In genomic region chr4:55018978-55019377, GRCh38 we compare ENCODE assay signal across 1 cellular context.
TF ChIP-seq lines count a peak whose summit lies in the region.

No MANE protein-coding gene starts in this region.

TF ChIP-seq in IMR-90, 13 proteins besides CTCF, POLR2A, EP300 and RAD21:
- TF ChIP-seq SMC3 (IDR thresholded peaks at IDR 0.05; ENCODE audit: low read depth, low read length) (no peak), MXI1 (IDR thresholded peaks at IDR 0.05; ENCODE audit: borderline replicate concordance, low read depth, low read length) (no peak), RCOR1 (IDR thresholded peaks at IDR 0.05; ENCODE audit: insufficient replicate concordance, low read length) (no peak), CHD1 (IDR thresholded peaks at IDR 0.05; ENCODE audit: low read depth, low read length) (no peak), CEBPB (IDR thresholded peaks at IDR 0.05; ENCODE audit: low read depth, low read length) (no peak), NFE2L2 (IDR thresholded peaks at IDR 0.05; ENCODE audit: low read depth, low read length) (no peak), USF2 (IDR thresholded peaks at IDR 0.05; ENCODE audit: low read depth, low read length) (no peak), RFX5 (IDR thresholded peaks at IDR 0.05; ENCODE audit: low read depth, low read length) (no peak), ELK1 (IDR thresholded peaks at IDR 0.05; ENCODE audit: borderline replicate concordance, low read depth, low read length) (no peak), MAZ (IDR thresholded peaks at IDR 0.05; ENCODE audit: borderline replicate concordance, low read depth, low read length) (no peak), FOS (IDR thresholded peaks at IDR 0.05; ENCODE audit: low read depth, low read length) (no peak), BHLHE40 (IDR thresholded peaks at IDR 0.05; ENCODE audit: low read depth, low read length) (no peak), MAFK (IDR thresholded peaks at IDR 0.05; ENCODE audit: low read depth, low read length) (no peak)
